1 cellular context compared by ENCODE assay signal in genomic region chr5:14158890-14159666, GRCh38.
TF ChIP-seq lines count a peak whose summit lies in the region.

No MANE protein-coding gene starts in this region.

TF ChIP-seq in IMR-90, 13 proteins besides CTCF, POLR2A, EP300 and RAD21 (continued from another document):
- TF ChIP-seq, protein P1, sequence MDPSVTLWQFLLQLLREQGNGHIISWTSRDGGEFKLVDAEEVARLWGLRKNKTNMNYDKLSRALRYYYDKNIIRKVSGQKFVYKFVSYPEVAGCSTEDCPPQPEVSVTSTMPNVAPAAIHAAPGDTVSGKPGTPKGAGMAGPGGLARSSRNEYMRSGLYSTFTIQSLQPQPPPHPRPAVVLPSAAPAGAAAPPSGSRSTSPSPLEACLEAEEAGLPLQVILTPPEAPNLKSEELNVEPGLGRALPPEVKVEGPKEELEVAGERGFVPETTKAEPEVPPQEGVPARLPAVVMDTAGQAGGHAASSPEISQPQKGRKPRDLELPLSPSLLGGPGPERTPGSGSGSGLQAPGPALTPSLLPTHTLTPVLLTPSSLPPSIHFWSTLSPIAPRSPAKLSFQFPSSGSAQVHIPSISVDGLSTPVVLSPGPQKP (IDR thresholded peaks at IDR 0.05; ENCODE audit: borderline replicate concordance, low read depth, low read length), result no peak
- TF ChIP-seq NFE2L2 (IDR thresholded peaks at IDR 0.05; ENCODE audit: low read depth, low read length) (no peak), MXI1 (IDR thresholded peaks at IDR 0.05; ENCODE audit: borderline replicate concordance, low read depth, low read length) (no peak), FOS (IDR thresholded peaks at IDR 0.05; ENCODE audit: low read depth, low read length) (no peak), MAFK (IDR thresholded peaks at IDR 0.05; ENCODE audit: low read depth, low read length) (no peak), BHLHE40 (IDR thresholded peaks at IDR 0.05; ENCODE audit: low read depth, low read length) (no peak), RFX5 (IDR thresholded peaks at IDR 0.05; ENCODE audit: low read depth, low read length) (no peak), CEBPB (IDR thresholded peaks at IDR 0.05; ENCODE audit: low read depth, low read length) (no peak), SMC3 (IDR thresholded peaks at IDR 0.05; ENCODE audit: low read depth, low read length) (no peak)
